ENCODE assay signal across 32 cellular contexts in genomic region chr6:15774011-15774410, GRCh38.
"Had no signal": no experiment of that assay in that cellular context is flagged by ENCODE, and none has a peak within 500 bp of the region (broad histone marks: within the 10 kb centered on the region; RNA-seq: fewer than 3 reads in every experiment).

No MANE protein-coding gene starts in this region.

- H3K27ac Mint-ChIP-seq: activated B cell treated with CpG ODN at 0.5 μM for 24 hours; activated CD8-positive, alpha-beta T cell treated with anti-CD3 and anti-CD28 coated beads for 36 hours; activated naive CD4-positive, alpha-beta T cell treated with anti-CD3 and anti-CD28 coated beads, Interleukin-2, amount 50 U/mL, for 24 hours; activated naive CD8-positive, alpha-beta T cell treated with anti-CD3 and anti-CD28 coated beads, Interleukin-2, amount 10 ng/mL, durations not matched to agents 7 days and 5 days; activated T-helper 17 cell treated with anti-CD3 and anti-CD28 coated beads, Interleukin-2, amount 50 U/mL, for 72 hours had no signal

- H3K9me3 Mint-ChIP-seq: activated B cell treated with CpG ODN at 0.5 μM for 24 hours; activated CD8-positive, alpha-beta T cell treated with anti-CD3 and anti-CD28 coated beads for 36 hours; activated naive CD4-positive, alpha-beta T cell treated with anti-CD3 and anti-CD28 coated beads, Interleukin-2, amount 50 U/mL, for 24 hours; activated naive CD8-positive, alpha-beta T cell treated with anti-CD3 and anti-CD28 coated beads, Interleukin-2, amount 10 ng/mL, durations not matched to agents 7 days and 5 days; activated T-cell treated with anti-CD3 and anti-CD28 coated beads, Interleukin-2, amount 50 U/mL, for 4 hours; activated T-helper 17 cell treated with anti-CD3 and anti-CD28 coated beads, Interleukin-2, amount 50 U/mL, for 72 hours had no signal

- H3K4me1 ChIP-seq: ascending aorta had no signal

- H3K4me3 Mint-ChIP-seq: activated B cell treated with CpG ODN at 0.5 μM for 24 hours; activated CD8-positive, alpha-beta T cell treated with anti-CD3 and anti-CD28 coated beads for 36 hours; activated naive CD4-positive, alpha-beta T cell treated with anti-CD3 and anti-CD28 coated beads, Interleukin-2, amount 50 U/mL, for 24 hours; activated naive CD8-positive, alpha-beta T cell treated with anti-CD3 and anti-CD28 coated beads, Interleukin-2, amount 10 ng/mL, durations not matched to agents 7 days and 5 days; activated T-cell treated with anti-CD3 and anti-CD28 coated beads, Interleukin-2, amount 50 U/mL, for 4 hours; activated T-helper 17 cell treated with anti-CD3 and anti-CD28 coated beads, Interleukin-2, amount 50 U/mL, for 72 hours had no signal

- H3K36me3 ChIP-seq: ascending aorta, cardiac muscle cell had no signal

- H3K27ac ChIP-seq: ascending aorta, cardiac muscle cell, coronary artery, PC-9, RWPE1, VCaP had no signal

- ATAC-seq: activated CD8-positive, alpha-beta T cell treated with anti-CD3 and anti-CD28 coated beads for 36 hours; activated T-cell treated with anti-CD3 and anti-CD28 coated beads, Interleukin-2, amount 50 U/mL, for 4 hours; activated T-helper 17 cell treated with anti-CD3 and anti-CD28 coated beads, Interleukin-2, amount 50 U/mL, for 72 hours; Right ventricle myocardium inferior had no signal

- DNase-seq: activated B cell treated with CpG ODN at 0.5 μM for 24 hours; activated CD4-positive, alpha-beta T cell treated with anti-CD3 and anti-CD28 coated beads for 48 hours; activated CD4-positive, CD25-positive, alpha-beta regulatory T cell treated with anti-CD3 and anti-CD28 coated beads, Interleukin-2, amount 50 U/mL, for 72 hours; activated CD8-positive, alpha-beta T cell treated with anti-CD3 and anti-CD28 coated beads for 36 hours; activated gamma-delta T cell; activated naive CD4-positive, alpha-beta T cell treated with Interleukin-2 at 50 U/mL for 16 hours; activated naive CD8-positive, alpha-beta T cell treated with anti-CD3 and anti-CD28 coated beads, Interleukin-2, amount 10 ng/mL, durations not matched to agents 7 days and 5 days; activated T-cell treated with anti-CD3 and anti-CD28 coated beads for 4 hours; activated T-cell treated with anti-CD3 and anti-CD28 coated beads, Interleukin-2, amount 50 U/mL, for 4 hours; amygdala; NCI-H1105; NCI-H1417 treated with DMSO at 0.1 percent for 48 hours; NCI-H1694; NCI-H1930; NCI-H345; NCI-H510A; NCI-H526; NCI-H748 treated with DMSO at 0.1 percent for 48 hours; NK-92 treated with Interleukin-12 subunit alpha and Interleukin-12 subunit beta, amount 100 ng/mL, for 24 hours; PC-9; SW 1271; T-helper 1 cell; T-helper 2 cell; T-helper 9 cell had no signal

- H3K27me3 ChIP-seq: ascending aorta, cardiac muscle cell had no signal

- H3K9me3 ChIP-seq: ascending aorta had no signal

- H3K4me3 ChIP-seq: ascending aorta, cardiac muscle cell, coronary artery, PC-9 had no signal

- H3K27me3 Mint-ChIP-seq: activated B cell treated with CpG ODN at 0.5 μM for 24 hours; activated naive CD8-positive, alpha-beta T cell treated with anti-CD3 and anti-CD28 coated beads, Interleukin-2, amount 10 ng/mL, durations not matched to agents 7 days and 5 days; activated T-helper 17 cell treated with anti-CD3 and anti-CD28 coated beads, Interleukin-2, amount 50 U/mL, for 72 hours had no signal

- H3K36me3 Mint-ChIP-seq: activated naive CD4-positive, alpha-beta T cell treated with anti-CD3 and anti-CD28 coated beads, Interleukin-2, amount 50 U/mL, for 24 hours; activated naive CD8-positive, alpha-beta T cell treated with anti-CD3 and anti-CD28 coated beads, Interleukin-2, amount 10 ng/mL, durations not matched to agents 7 days and 5 days had no signal
